ENCODE assay signal across 1 cellular context in genomic region chr12:122853582-122854245, GRCh38.
TF ChIP-seq lines count a peak whose summit lies in the region.

No MANE protein-coding gene starts in this region.

TF ChIP-seq in IMR-90, 13 proteins besides CTCF, POLR2A, EP300 and RAD21:
- TF ChIP-seq BHLHE40 (IDR thresholded peaks at IDR 0.05; ENCODE audit: low read depth, low read length) (no peak), CHD1 (IDR thresholded peaks at IDR 0.05; ENCODE audit: low read depth, low read length) (no peak), MAFK (IDR thresholded peaks at IDR 0.05; ENCODE audit: low read depth, low read length) (no peak), ELK1 (IDR thresholded peaks at IDR 0.05; ENCODE audit: borderline replicate concordance, low read depth, low read length) (no peak), FOS (IDR thresholded peaks at IDR 0.05; ENCODE audit: low read depth, low read length) (no peak), RFX5 (IDR thresholded peaks at IDR 0.05; ENCODE audit: low read depth, low read length) (no peak), NFE2L2 (IDR thresholded peaks at IDR 0.05; ENCODE audit: low read depth, low read length) (no peak), USF2 (IDR thresholded peaks at IDR 0.05; ENCODE audit: low read depth, low read length) (no peak), SMC3 (IDR thresholded peaks at IDR 0.05; ENCODE audit: low read depth, low read length) (no peak), RCOR1 (IDR thresholded peaks at IDR 0.05; ENCODE audit: insufficient replicate concordance, low read length) (no peak), MAZ (IDR thresholded peaks at IDR 0.05; ENCODE audit: borderline replicate concordance, low read depth, low read length) (no peak), MXI1 (IDR thresholded peaks at IDR 0.05; ENCODE audit: borderline replicate concordance, low read depth, low read length) (no peak), CEBPB (IDR thresholded peaks at IDR 0.05; ENCODE audit: low read depth, low read length) (no peak)
